In genomic region chr22:37804886-37805857, GRCh38 we compare ENCODE assay signal across 1 cellular context.
TF ChIP-seq lines count a peak whose summit lies in the region.

No MANE protein-coding gene starts in this region.

TF ChIP-seq in HEK293, 187 proteins besides CTCF, POLR2A, EP300 and RAD21 (continued from another document and continues in another):
- TF ChIP-seq, protein P1, sequence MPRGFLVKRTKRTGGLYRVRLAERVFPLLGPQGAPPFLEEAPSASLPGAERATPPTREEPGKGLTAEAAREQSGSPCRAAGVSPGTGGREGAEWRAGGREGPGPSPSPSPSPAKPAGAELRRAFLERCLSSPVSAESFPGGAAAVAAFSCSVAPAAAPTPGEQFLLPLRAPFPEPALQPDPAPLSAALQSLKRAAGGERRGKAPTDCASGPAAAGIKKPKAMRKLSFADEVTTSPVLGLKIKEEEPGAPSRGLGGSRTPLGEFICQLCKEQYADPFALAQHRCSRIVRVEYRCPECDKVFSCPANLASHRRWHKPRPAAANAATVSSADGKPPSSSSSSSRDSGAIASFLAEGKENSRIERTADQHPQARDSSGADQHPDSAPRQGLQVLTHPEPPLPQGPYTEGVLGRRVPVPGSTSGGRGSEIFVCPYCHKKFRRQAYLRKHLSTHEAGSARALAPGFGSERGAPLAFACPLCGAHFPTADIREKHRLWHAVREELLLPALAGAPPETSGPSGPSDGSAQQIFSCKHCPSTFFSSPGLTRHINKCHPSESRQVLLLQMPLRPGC (tag by site-specific recombination; IDR thresholded peaks at IDR 0.05): peak; percentile 29; the same call in 1 of the 2 replicates
- TF ChIP-seq ZNF394 (tag by site-specific recombination; IDR thresholded peaks at IDR 0.05; ENCODE audit: borderline replicate concordance): peak; percentile 66; the same call in 1 of the 2 replicates
- TF ChIP-seq ZNF449 (tag by site-specific recombination; IDR thresholded peaks at IDR 0.05): peak; percentile 69; the same call in 1 of the 2 replicates
- peak; percentile 38; the same call in 1 of the 2 replicates for TF ChIP-seq SP7 (tag by site-specific recombination; IDR thresholded peaks at IDR 0.05)
- TF ChIP-seq ZNF600 (tag by site-specific recombination; IDR thresholded peaks at IDR 0.05): no peak
- no peak for TF ChIP-seq ZNF19 (tag by site-specific recombination; IDR thresholded peaks at IDR 0.05; ENCODE audit: low read depth)
- peak; percentile 47; the same call in 1 of the 2 replicates for TF ChIP-seq ZBTB6 (tag by site-specific recombination; IDR thresholded peaks at IDR 0.05)
- no peak for TF ChIP-seq MYNN (tag by site-specific recombination; IDR thresholded peaks at IDR 0.05; ENCODE audit: borderline replicate concordance)
- TF ChIP-seq, protein P2, sequence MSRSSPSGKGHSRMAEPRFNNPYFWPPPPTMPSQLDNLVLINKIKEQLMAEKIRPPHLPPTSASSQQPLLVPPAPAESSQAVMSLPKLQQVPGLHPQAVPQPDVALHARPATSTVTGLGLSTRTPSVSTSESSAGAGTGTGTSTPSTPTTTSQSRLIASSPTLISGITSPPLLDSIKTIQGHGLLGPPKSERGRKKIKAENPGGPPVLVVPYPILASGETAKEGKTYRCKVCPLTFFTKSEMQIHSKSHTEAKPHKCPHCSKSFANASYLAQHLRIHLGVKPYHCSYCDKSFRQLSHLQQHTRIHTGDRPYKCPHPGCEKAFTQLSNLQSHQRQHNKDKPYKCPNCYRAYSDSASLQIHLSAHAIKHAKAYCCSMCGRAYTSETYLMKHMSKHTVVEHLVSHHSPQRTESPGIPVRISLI (tag by site-specific recombination; IDR thresholded peaks at IDR 0.05): no peak
- peak; percentile 68; the same call in 1 of the 2 replicates for TF ChIP-seq EGR2 (tag by site-specific recombination; IDR thresholded peaks at IDR 0.05; ENCODE audit: low read depth)
- no peak for TF ChIP-seq ZNF292 (tag by site-specific recombination; IDR thresholded peaks at IDR 0.05; ENCODE audit: borderline replicate concordance, low read depth)
- no peak for TF ChIP-seq ZNF664 (tag by site-specific recombination; IDR thresholded peaks at IDR 0.05)
- peak; percentile 79 for TF ChIP-seq IKZF3 (tag by site-specific recombination; IDR thresholded peaks at IDR 0.05)
- TF ChIP-seq SP3 (tag by site-specific recombination; IDR thresholded peaks at IDR 0.05): 0 out of 2 replicates have a peak, but pooled peaks have one; percentile 33
- no peak for TF ChIP-seq ZNF777 (tag by site-specific recombination; IDR thresholded peaks at IDR 0.05; ENCODE audit: borderline replicate concordance)
- no peak for TF ChIP-seq ZNF645 (tag by site-specific recombination; IDR thresholded peaks at IDR 0.05)
- TF ChIP-seq ZNF768 (tag by site-specific recombination; IDR thresholded peaks at IDR 0.05): 0 out of 2 replicates have a peak, but pooled peaks have one; percentile 38
- TF ChIP-seq KLF10 (tag by site-specific recombination; IDR thresholded peaks at IDR 0.05): peak; percentile 58; the same call in 1 of the 2 replicates
- no peak for TF ChIP-seq ZNF311 (tag by site-specific recombination; IDR thresholded peaks at IDR 0.05; ENCODE audit: borderline replicate concordance)
- TF ChIP-seq, protein P3, sequence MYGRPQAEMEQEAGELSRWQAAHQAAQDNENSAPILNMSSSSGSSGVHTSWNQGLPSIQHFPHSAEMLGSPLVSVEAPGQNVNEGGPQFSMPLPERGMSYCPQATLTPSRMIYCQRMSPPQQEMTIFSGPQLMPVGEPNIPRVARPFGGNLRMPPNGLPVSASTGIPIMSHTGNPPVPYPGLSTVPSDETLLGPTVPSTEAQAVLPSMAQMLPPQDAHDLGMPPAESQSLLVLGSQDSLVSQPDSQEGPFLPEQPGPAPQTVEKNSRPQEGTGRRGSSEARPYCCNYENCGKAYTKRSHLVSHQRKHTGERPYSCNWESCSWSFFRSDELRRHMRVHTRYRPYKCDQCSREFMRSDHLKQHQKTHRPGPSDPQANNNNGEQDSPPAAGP (tag by site-specific recombination; IDR thresholded peaks at IDR 0.05): 0 out of 2 replicates have a peak, but pooled peaks have one; percentile 62
- TF ChIP-seq, protein P4, sequence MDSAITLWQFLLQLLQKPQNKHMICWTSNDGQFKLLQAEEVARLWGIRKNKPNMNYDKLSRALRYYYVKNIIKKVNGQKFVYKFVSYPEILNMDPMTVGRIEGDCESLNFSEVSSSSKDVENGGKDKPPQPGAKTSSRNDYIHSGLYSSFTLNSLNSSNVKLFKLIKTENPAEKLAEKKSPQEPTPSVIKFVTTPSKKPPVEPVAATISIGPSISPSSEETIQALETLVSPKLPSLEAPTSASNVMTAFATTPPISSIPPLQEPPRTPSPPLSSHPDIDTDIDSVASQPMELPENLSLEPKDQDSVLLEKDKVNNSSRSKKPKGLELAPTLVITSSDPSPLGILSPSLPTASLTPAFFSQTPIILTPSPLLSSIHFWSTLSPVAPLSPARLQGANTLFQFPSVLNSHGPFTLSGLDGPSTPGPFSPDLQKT (IDR thresholded peaks at IDR 0.05; ENCODE audit: borderline replicate concordance, low read depth, low read length): no peak
- 0 out of 2 replicates have a peak, but pooled peaks have one; percentile 22 for TF ChIP-seq ZNF146 (tag by site-specific recombination; IDR thresholded peaks at IDR 0.05)
- TF ChIP-seq, protein P5, sequence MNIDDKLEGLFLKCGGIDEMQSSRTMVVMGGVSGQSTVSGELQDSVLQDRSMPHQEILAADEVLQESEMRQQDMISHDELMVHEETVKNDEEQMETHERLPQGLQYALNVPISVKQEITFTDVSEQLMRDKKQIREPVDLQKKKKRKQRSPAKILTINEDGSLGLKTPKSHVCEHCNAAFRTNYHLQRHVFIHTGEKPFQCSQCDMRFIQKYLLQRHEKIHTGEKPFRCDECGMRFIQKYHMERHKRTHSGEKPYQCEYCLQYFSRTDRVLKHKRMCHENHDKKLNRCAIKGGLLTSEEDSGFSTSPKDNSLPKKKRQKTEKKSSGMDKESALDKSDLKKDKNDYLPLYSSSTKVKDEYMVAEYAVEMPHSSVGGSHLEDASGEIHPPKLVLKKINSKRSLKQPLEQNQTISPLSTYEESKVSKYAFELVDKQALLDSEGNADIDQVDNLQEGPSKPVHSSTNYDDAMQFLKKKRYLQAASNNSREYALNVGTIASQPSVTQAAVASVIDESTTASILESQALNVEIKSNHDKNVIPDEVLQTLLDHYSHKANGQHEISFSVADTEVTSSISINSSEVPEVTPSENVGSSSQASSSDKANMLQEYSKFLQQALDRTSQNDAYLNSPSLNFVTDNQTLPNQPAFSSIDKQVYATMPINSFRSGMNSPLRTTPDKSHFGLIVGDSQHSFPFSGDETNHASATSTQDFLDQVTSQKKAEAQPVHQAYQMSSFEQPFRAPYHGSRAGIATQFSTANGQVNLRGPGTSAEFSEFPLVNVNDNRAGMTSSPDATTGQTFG (tag by site-specific recombination; IDR thresholded peaks at IDR 0.05; ENCODE audit: borderline replicate concordance): no peak
- 0 out of 2 replicates have a peak, but pooled peaks have one; percentile 26 for TF ChIP-seq ZBTB11 (tag by site-specific recombination; conservative IDR thresholded peaks at IDR 0.05; ENCODE audit: low read depth)
- no peak for TF ChIP-seq ZNF169 (tag by site-specific recombination; IDR thresholded peaks at IDR 0.05)
- no peak for TF ChIP-seq BCL11A (tag by site-specific recombination; IDR thresholded peaks at IDR 0.05; ENCODE audit: low read depth)
- TF ChIP-seq ZNF658 (tag by site-specific recombination; IDR thresholded peaks at IDR 0.05): no peak
- no peak for TF ChIP-seq ZNF518A (tag by site-specific recombination; conservative IDR thresholded peaks at IDR 0.05; ENCODE audit: low read depth)
- no peak for TF ChIP-seq ZNF639 (tag by site-specific recombination; IDR thresholded peaks at IDR 0.05)
- TF ChIP-seq ZNF138 (tag by site-specific recombination; IDR thresholded peaks at IDR 0.05; ENCODE audit: borderline replicate concordance): no peak
- no peak; the same call in 1 of the 2 replicates for TF ChIP-seq WT1 (tag by site-specific recombination; IDR thresholded peaks at IDR 0.05)
- TF ChIP-seq ZNF549 (tag by site-specific recombination; IDR thresholded peaks at IDR 0.05): no peak
- TF ChIP-seq ZNF112 (tag by site-specific recombination; IDR thresholded peaks at IDR 0.05): no peak
